Comparison of ENCODE assay signal across 8 cellular contexts in the genomic region with DNA sequence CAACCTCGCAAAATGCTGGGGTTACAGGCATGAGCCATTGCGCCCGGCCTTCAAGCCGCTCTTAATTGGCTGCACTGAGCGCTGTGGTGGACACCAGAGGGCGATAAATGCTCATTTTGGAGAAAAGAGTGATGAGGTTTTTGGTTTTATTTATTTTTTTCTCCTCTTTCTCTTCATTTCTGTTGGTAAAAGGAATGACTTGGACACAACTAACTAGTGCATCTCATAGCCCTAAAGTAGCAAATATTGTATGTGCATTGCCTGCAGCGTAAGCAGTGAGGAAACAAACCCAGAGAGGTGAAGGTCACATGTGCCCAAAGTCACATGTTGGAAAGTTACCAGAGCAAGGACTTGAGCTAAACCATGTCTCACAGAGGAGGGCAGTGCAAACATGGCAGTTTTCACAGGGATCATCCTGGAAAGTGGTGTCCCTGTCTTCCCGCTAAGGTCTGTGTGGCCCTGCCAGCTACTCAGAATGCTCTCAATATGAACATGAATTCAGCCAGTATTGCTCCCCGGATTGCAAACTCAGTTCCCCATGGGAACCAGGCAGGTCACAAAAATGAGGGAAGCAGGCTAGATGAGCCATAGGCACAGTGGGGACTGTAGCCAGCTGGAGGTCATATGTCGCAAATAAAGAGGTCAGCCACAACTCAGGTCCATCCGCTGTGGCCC. TPM values are rescaled to one million over a fixed set of nuclear protein-coding genes. Genes with fewer than 3 reads are reported as not detected.
DNase-seq lines count a peak whose midpoint lies in the region; ATAC-seq, FAIRE-seq and TF ChIP-seq lines count a peak whose summit lies in the region.

No MANE protein-coding gene starts in this region.

- DNase-seq in AML-193 (lab: John Stamatoyannopoulos, UW) (peak; percentile 33 to 54), GM18507 (ENCODE audit: extremely low spot score, insufficient read length, low read depth) (no peak), Karpas-422 (peak; percentile 88), UCSD-AML1 (lab: John Stamatoyannopoulos, UW; ENCODE audit: unreplicated experiment) (peak; percentile 49), brain microvascular endothelial cell (peak; percentile 45), left colon (peak in 1 of 2 donors; percentile 75), NCI-H526 treated with DMSO at 0.1 percent for 48 hours (lab: John Stamatoyannopoulos, UW) (no peak)
- DNase-seq in stimulated activated CD4-positive, alpha-beta T cell treated with anti-CD3 and anti-CD28 coated beads, Interleukin-4, amount 100 ng/mL, for 4 hours, result peak; percentile 61 to 64

- H3K27ac ChIP-seq in Karpas-422 (ENCODE audit: low read length), result peak overlapping the region; percentile 93
- no peak overlapping the region for H3K27ac ChIP-seq in brain microvascular endothelial cell

- no peaks in the 10 kb centered on the region for H3K79me2 ChIP-seq in Karpas-422 (ENCODE audit: low read length)

- H3K36me3 ChIP-seq in Karpas-422 (ENCODE audit: insufficient read depth, low read length), result no peaks in the 10 kb centered on the region
- no peaks in the 10 kb centered on the region for H3K36me3 ChIP-seq in brain microvascular endothelial cell (replicated peaks)

- H3K9me2 ChIP-seq in Karpas-422 (replicated peaks; ENCODE audit: insufficient read depth, low read length), result no peaks in the 10 kb centered on the region

- 0 out of 2 replicates have a peak overlapping the region, but pooled peaks have one; percentile 5 for H3K4me3 ChIP-seq in Karpas-422 (ENCODE audit: low read length)
- no peak overlapping the region for H3K4me3 ChIP-seq in brain microvascular endothelial cell (ENCODE audit: low read depth, low read length)

- H4K20me1 ChIP-seq in Karpas-422 (ENCODE audit: insufficient read depth, low read depth, low read length), result no peaks in the 10 kb centered on the region

- peak; percentile 84 for TF ChIP-seq CTCF in brain microvascular endothelial cell (IDR thresholded peaks at IDR 0.05; ENCODE audit: low read depth, low read length, missing control alignments)

- H3K4me2 ChIP-seq in Karpas-422 (ENCODE audit: low read depth, low read length, poor library complexity, severe bottlenecking), result peak overlapping the region; percentile 47

- intact Hi-C loops in left colon (cut with DNase I, micrococcal nuclease), result loop anchor here (1.0 to 5.0 kb wide), 3 partner anchors 58 to 345 kb away; no protein-coding TSS in a partner anchor

- peak overlapping the region; percentile 56 for H3K9ac ChIP-seq in Karpas-422 (ENCODE audit: low read length)

- peak; percentile 80 for FAIRE-seq in GM18507 (lab: Jason Lieb, UNC)

- no peaks in the 10 kb centered on the region for H3K27me3 ChIP-seq in Karpas-422 (ENCODE audit: low read length)
- H3K27me3 ChIP-seq in brain microvascular endothelial cell (replicated peaks), result no peaks in the 10 kb centered on the region

- H3K9me3 ChIP-seq in Karpas-422 (ENCODE audit: low read length), result no peaks in the 10 kb centered on the region

- H2AFZ ChIP-seq in Karpas-422 (ENCODE audit: low read length), result peak overlapping the region; percentile 64; the same call in 1 of the 2 replicates

- H3K4me1 ChIP-seq in Karpas-422 (ENCODE audit: low read length), result peaks cover 44% of the 10 kb centered on the region

- peak; percentile 83 for ATAC-seq in left colon

- in situ Hi-C loops in brain microvascular endothelial cell (cut with HindIII; ENCODE audit: low pct_ligation_motif_present, low sequenced_read_pairs), result no loop called here

RNA-seq across cellular contexts. Expression of a gene that starts 8.6 kb away (rescaled TPM):
- total RNA-seq in Karpas-422 (2014; rRNA removed; shearing (Covaris generic); ENCODE audit: low replicate concordance), result 22.2 and 39.5 TPM in 2 replicates
- total RNA-seq in left colon, result 10 to 100 TPM; 30.0 to 36.1 TPM

Comparison
In these comparisons a context has a peak if more than half of its experiments do, and no peak if none do; other contexts are left out.
1. DNase-seq: peak in AML-193 (2 of 2), Karpas-422 (single experiment), UCSD-AML1 (single experiment), brain microvascular endothelial cell (single experiment) and stimulated activated CD4-positive, alpha-beta T cell treated with anti-CD3 and anti-CD28 coated beads, Interleukin-4, amount 100 ng/mL, for 4 hours (2 of 2); none in GM18507 (single experiment) and NCI-H526 treated with DMSO at 0.1 percent for 48 hours (single experiment).